In the genomic region with DNA sequence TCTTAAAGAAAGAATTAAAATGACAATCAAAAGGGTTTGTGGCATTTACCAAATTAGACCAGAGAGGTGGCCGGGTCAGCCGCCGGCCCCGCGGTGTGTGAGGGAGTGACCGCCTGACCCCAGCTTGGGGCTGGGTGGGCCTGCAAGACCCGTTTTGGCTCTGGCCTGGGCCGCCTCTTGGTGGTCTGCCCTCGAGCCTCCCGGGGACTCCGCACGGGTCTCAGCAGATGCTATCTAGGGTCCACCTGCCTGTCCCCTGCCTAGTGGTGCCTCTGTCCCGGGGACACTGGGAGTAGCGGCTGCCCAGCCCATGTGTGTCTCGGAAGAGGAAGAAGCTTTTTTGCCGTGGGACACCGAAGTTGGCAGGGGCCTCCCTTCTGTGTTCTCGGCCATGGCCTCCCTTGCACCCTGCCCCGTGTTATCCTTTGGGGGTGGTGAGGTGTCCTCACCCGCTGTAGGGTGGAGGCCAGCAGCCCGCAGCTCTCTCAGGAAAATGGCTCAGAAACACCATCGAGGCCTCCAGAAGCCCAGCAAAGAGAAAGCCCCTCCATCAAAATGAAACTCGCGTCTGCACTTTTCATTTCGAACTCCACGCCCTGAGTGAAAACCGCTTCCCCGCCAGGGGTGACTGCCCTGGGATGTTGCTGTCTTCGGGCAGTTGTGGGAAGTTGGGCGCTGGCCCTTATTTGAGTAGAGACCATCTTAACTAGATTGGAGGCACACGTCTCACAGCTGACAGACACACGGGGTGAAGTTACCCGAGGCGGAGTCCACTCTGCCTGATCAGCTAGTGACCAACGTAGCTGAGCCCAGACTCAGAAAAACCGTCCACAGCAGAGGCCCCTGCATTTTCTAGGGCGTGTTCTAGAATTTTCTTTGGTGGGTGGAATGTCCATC, we compare ENCODE assay signal across 1 cellular context.
TF ChIP-seq lines count a peak whose summit lies in the region.

No MANE protein-coding gene starts in this region.

TF ChIP-seq in endothelial cell of umbilical vein, 7 proteins besides CTCF, POLR2A, EP300 and RAD21:
- TF ChIP-seq FOS (IDR thresholded peaks at IDR 0.05; ENCODE audit: borderline replicate concordance, insufficient read depth, low read length), result no peak
- no peak for TF ChIP-seq JUN (IDR thresholded peaks at IDR 0.05; ENCODE audit: borderline replicate concordance, insufficient read depth, insufficient read length, low read depth)
- no peak for TF ChIP-seq GATA2 (IDR thresholded peaks at IDR 0.05; ENCODE audit: insufficient read depth, insufficient read length, low read depth, low read length)
- no peak for TF ChIP-seq MYC (IDR thresholded peaks at IDR 0.05; ENCODE audit: low read depth, low read length)
- peak; percentile 38 for TF ChIP-seq POLR2AphosphoS5 (IDR thresholded peaks at IDR 0.05; ENCODE audit: insufficient read depth, low read depth, low read length)
